In genomic region chrX:93354651-93355050, GRCh38 we compare ENCODE assay signal across 24 cellular contexts.
DNase-seq lines count a peak whose midpoint lies in the region; ATAC-seq, FAIRE-seq and TF ChIP-seq lines count a peak whose summit lies in the region.
"Had no signal": no experiment of that assay in that cellular context is flagged by ENCODE, and none has a peak within 500 bp of the region (broad histone marks: within the 10 kb centered on the region; RNA-seq: fewer than 3 reads in every experiment).

No MANE protein-coding gene starts in this region.

- H3K27me3 Mint-ChIP-seq in astrocyte (ENCODE audit: low read depth, unreplicated experiment) (no peaks in the 10 kb centered on the region), mesothelial cell of epicardium (ENCODE audit: low read depth) (no peaks in the 10 kb centered on the region), type B pancreatic cell (no peaks in the 10 kb centered on the region)
- H3K27me3 Mint-ChIP-seq in activated naive CD4-positive, alpha-beta T cell treated with anti-CD3 and anti-CD28 coated beads, Interleukin-2, amount 10 ng/mL, durations not matched to agents 7 days and 5 days = no peaks in the 10 kb centered on the region
- H3K27me3 Mint-ChIP-seq: CD4-positive, alpha-beta T cell; CD8-positive, alpha-beta memory T cell had no signal

- no peaks in the 10 kb centered on the region for H3K9me3 ChIP-seq in astrocyte (ENCODE audit: insufficient read depth, low read depth, low read length)
- no peaks in the 10 kb centered on the region for H3K9me3 ChIP-seq in parathyroid adenoma (ENCODE audit: control insufficient read depth, low read length)
- H3K9me3 ChIP-seq: A549, BE2C had no signal

- CTCF ChIA-PET in activated naive CD4-positive, alpha-beta T cell treated with anti-CD3 and anti-CD28 coated beads, Interleukin-2, amount 10 ng/mL, durations not matched to agents 7 days and 5 days (lab: Charles Lee) = no interaction called here

- H3K4me3 ChIP-seq in astrocyte (ENCODE audit: insufficient read depth, low read depth, low read length) = no peak overlapping the region
- no peak overlapping the region for H3K4me3 ChIP-seq in parathyroid adenoma (ENCODE audit: low read depth, low read length)
- H3K4me3 ChIP-seq: A549; BLaER1 treated with 17β-estradiol and CSF1 and Interleukin-3, amounts not matched to agents 10 nM and 100 nM had no signal

- H4K20me1 ChIP-seq in astrocyte (ENCODE audit: insufficient read depth, low read length) = no peaks in the 10 kb centered on the region
- H4K20me1 ChIP-seq: BLaER1 treated with 17β-estradiol and CSF1 and Interleukin-3, amounts not matched to agents 10 nM and 100 nM had no signal

- H3K9me3 Mint-ChIP-seq in astrocyte (ENCODE audit: unreplicated experiment) (no peaks in the 10 kb centered on the region), mesothelial cell of epicardium (peaks cover 14% of the 10 kb centered on the region), type B pancreatic cell (no peaks in the 10 kb centered on the region)
- no peaks in the 10 kb centered on the region for H3K9me3 Mint-ChIP-seq in activated naive CD4-positive, alpha-beta T cell treated with anti-CD3 and anti-CD28 coated beads, Interleukin-2, amount 10 ng/mL, durations not matched to agents 7 days and 5 days
- H3K9me3 Mint-ChIP-seq: CD4-positive, alpha-beta T cell had no signal

- no peak for ATAC-seq in HG03095 (IDR thresholded peaks at IDR 0.05; ENCODE audit: unreplicated experiment)
- ATAC-seq: A549 had no signal

- H3K27ac Mint-ChIP-seq in astrocyte (ENCODE audit: unreplicated experiment) (no peak overlapping the region), mesothelial cell of epicardium (peak overlapping the region; percentile 42), type B pancreatic cell (peak overlapping the region; percentile 92)
- no peak overlapping the region for H3K27ac Mint-ChIP-seq in activated naive CD4-positive, alpha-beta T cell treated with anti-CD3 and anti-CD28 coated beads, Interleukin-2, amount 10 ng/mL, durations not matched to agents 7 days and 5 days
- H3K27ac Mint-ChIP-seq: CD14-positive monocyte; CD4-positive, alpha-beta T cell; CD8-positive, alpha-beta memory T cell had no signal

- H3K36me3 Mint-ChIP-seq in astrocyte (ENCODE audit: low read depth, unreplicated experiment) = no peaks in the 10 kb centered on the region
- H3K36me3 Mint-ChIP-seq in mesothelial cell of epicardium = no peaks in the 10 kb centered on the region
- no peaks in the 10 kb centered on the region for H3K36me3 Mint-ChIP-seq in type B pancreatic cell
- H3K36me3 Mint-ChIP-seq in activated naive CD4-positive, alpha-beta T cell treated with anti-CD3 and anti-CD28 coated beads, Interleukin-2, amount 10 ng/mL, durations not matched to agents 7 days and 5 days = no peaks in the 10 kb centered on the region
- H3K36me3 Mint-ChIP-seq: CD14-positive monocyte; CD8-positive, alpha-beta memory T cell had no signal

- H3K4me3 Mint-ChIP-seq in astrocyte (ENCODE audit: unreplicated experiment) (no peak overlapping the region), mesothelial cell of epicardium (peak overlapping the region; percentile 26), type B pancreatic cell (peak overlapping the region; percentile 78)
- no peak overlapping the region for H3K4me3 Mint-ChIP-seq in activated naive CD4-positive, alpha-beta T cell treated with anti-CD3 and anti-CD28 coated beads, Interleukin-2, amount 10 ng/mL, durations not matched to agents 7 days and 5 days
- H3K4me3 Mint-ChIP-seq: CD14-positive monocyte; CD4-positive, alpha-beta T cell; CD8-positive, alpha-beta memory T cell had no signal

- no peak overlapping the region for H2AFZ ChIP-seq in astrocyte (ENCODE audit: low read depth, low read length)
- H2AFZ ChIP-seq in parathyroid adenoma = no peak overlapping the region

- peak; percentile 37 for FAIRE-seq in astrocyte (lab: Jason Lieb, UNC)
- FAIRE-seq: D721Med, G401.6, GM12892, H1 had no signal

- no peak for TF ChIP-seq CTCF in astrocyte (IDR thresholded peaks at IDR 0.05; ENCODE audit: insufficient read depth, low read depth, low read length)
- no peak for TF ChIP-seq CTCF in mesothelial cell of epicardium (IDR thresholded peaks at IDR 0.05; ENCODE audit: unreplicated experiment)
- no peak for TF ChIP-seq CTCF in parathyroid adenoma (IDR thresholded peaks at IDR 0.05)
- TF ChIP-seq CTCF in type B pancreatic cell (conservative IDR thresholded peaks at IDR 0.05) = no peak

- no peaks in the 10 kb centered on the region for H3K36me3 ChIP-seq in astrocyte (ENCODE audit: insufficient read depth, low read length)
- no peaks in the 10 kb centered on the region for H3K36me3 ChIP-seq in parathyroid adenoma (ENCODE audit: control insufficient read depth, insufficient read depth, low read length)
- H3K36me3 ChIP-seq: BE2C; BLaER1 treated with 17β-estradiol and CSF1 and Interleukin-3, amounts not matched to agents 10 nM and 100 nM had no signal

- H3K9ac ChIP-seq in astrocyte (ENCODE audit: low read length) = no peak overlapping the region
- no peak overlapping the region for H3K9ac ChIP-seq in parathyroid adenoma
- H3K9ac ChIP-seq: BLaER1 treated with 17β-estradiol and CSF1 and Interleukin-3, amounts not matched to agents 10 nM and 100 nM had no signal

- H3K79me2 ChIP-seq in astrocyte (ENCODE audit: insufficient read depth, low read length) (no peaks in the 10 kb centered on the region), parathyroid adenoma (no peaks in the 10 kb centered on the region)

- no peaks in the 10 kb centered on the region for H3K4me1 ChIP-seq in astrocyte (ENCODE audit: insufficient read depth, low read length)
- no peaks in the 10 kb centered on the region for H3K4me1 ChIP-seq in parathyroid adenoma
- H3K4me1 ChIP-seq: A549, BE2C had no signal

- no peaks in the 10 kb centered on the region for H3K27me3 ChIP-seq in astrocyte (ENCODE audit: insufficient read depth, low read length)
- H3K27me3 ChIP-seq in parathyroid adenoma (ENCODE audit: control insufficient read depth, insufficient read depth, low read length) = no peaks in the 10 kb centered on the region
- H3K27me3 ChIP-seq: BE2C had no signal

- H3K4me1 Mint-ChIP-seq in astrocyte (ENCODE audit: low read depth, unreplicated experiment) (no peaks in the 10 kb centered on the region), mesothelial cell of epicardium (peaks cover 12% of the 10 kb centered on the region), type B pancreatic cell (ENCODE audit: unreplicated experiment) (peaks cover 14% of the 10 kb centered on the region)
- no peaks in the 10 kb centered on the region for H3K4me1 Mint-ChIP-seq in activated naive CD4-positive, alpha-beta T cell treated with anti-CD3 and anti-CD28 coated beads, Interleukin-2, amount 10 ng/mL, durations not matched to agents 7 days and 5 days
- H3K4me1 Mint-ChIP-seq: CD14-positive monocyte had no signal

- H3K27ac ChIP-seq in astrocyte (ENCODE audit: low read depth, low read length) = no peak overlapping the region
- H3K27ac ChIP-seq in parathyroid adenoma = no peak overlapping the region
- H3K27ac ChIP-seq: A549; BLaER1 treated with 17β-estradiol and CSF1 and Interleukin-3, amounts not matched to agents 10 nM and 100 nM had no signal

- no peak overlapping the region for H3K4me2 ChIP-seq in astrocyte (ENCODE audit: low read length)
- H3K4me2 ChIP-seq in parathyroid adenoma (ENCODE audit: low read length) = peak overlapping the region; percentile 57
- H3K4me2 ChIP-seq: A549; BLaER1 treated with 17β-estradiol and CSF1 and Interleukin-3, amounts not matched to agents 10 nM and 100 nM had no signal

- DNase-seq in astrocyte (ENCODE audit: low read depth) = no peak
- DNase-seq in mesothelial cell of epicardium (ENCODE audit: low spot score in 2 of 2, unreplicated experiment in 2 of 2) = no peak
- no peak for DNase-seq in type B pancreatic cell (ENCODE audit: extremely low spot score, unreplicated experiment)
- no peak for DNase-seq in activated naive CD4-positive, alpha-beta T cell treated with anti-CD3 and anti-CD28 coated beads, Interleukin-2, amount 10 ng/mL, durations not matched to agents 7 days and 5 days
- no peak for DNase-seq in NCI-H1417 treated with DMSO at 0.1 percent for 48 hours (lab: John Stamatoyannopoulos, UW)
- DNase-seq: 8988T; ACHN; AML-193; BE2C; CD4-positive, alpha-beta T cell; CD8-positive, alpha-beta memory T cell; DMS 273 treated with DMSO at 0.1 percent for 48 hours; DMS79; H7; HCEC 1CT had no signal

Comparison
In these comparisons a context has a peak if more than half of its experiments do, and no peak if none do; other contexts are left out.
1. H3K27ac Mint-ChIP-seq: peak in mesothelial cell of epicardium (single experiment) and type B pancreatic cell (single experiment); none in astrocyte (single experiment) and activated naive CD4-positive, alpha-beta T cell treated with anti-CD3 and anti-CD28 coated beads, Interleukin-2, amount 10 ng/mL, durations not matched to agents 7 days and 5 days (single experiment).
2. H3K4me3 Mint-ChIP-seq: peak in mesothelial cell of epicardium (single experiment) and type B pancreatic cell (single experiment); none in astrocyte (single experiment) and activated naive CD4-positive, alpha-beta T cell treated with anti-CD3 and anti-CD28 coated beads, Interleukin-2, amount 10 ng/mL, durations not matched to agents 7 days and 5 days (single experiment).